Comparison of ENCODE assay signal across 2 cellular contexts in the genomic region with DNA sequence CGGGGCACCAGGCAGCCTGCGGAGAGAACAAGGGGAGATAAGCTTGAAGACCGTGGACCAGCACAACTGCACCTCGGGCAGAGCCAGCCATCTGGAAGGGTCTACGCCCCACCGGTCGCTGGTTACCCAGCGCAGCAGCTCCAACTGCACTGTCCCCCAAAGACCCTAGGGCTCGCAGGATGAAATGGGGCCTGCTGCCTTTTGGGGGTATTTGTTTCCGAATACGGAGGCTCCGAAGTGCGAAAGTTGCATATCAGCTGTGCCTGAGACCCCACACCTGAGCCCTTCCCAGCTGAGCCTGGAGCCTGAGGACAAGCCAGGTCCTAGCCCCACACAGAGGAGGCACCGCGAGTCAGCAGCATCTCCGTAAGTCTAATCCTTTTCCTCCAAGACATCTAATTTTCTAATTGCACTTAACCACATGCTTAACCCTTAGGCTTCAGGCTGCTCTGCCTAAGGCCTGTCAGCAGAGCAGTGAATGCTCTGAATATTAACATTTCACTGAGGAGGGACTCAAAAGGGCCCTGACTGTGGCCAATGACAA.
TF ChIP-seq lines count a peak whose summit lies in the region.

No MANE protein-coding gene starts in this region.

TF ChIP-seq in SK-N-SH, 30 proteins besides CTCF, POLR2A, EP300 and RAD21:
- TF ChIP-seq, protein P1, sequence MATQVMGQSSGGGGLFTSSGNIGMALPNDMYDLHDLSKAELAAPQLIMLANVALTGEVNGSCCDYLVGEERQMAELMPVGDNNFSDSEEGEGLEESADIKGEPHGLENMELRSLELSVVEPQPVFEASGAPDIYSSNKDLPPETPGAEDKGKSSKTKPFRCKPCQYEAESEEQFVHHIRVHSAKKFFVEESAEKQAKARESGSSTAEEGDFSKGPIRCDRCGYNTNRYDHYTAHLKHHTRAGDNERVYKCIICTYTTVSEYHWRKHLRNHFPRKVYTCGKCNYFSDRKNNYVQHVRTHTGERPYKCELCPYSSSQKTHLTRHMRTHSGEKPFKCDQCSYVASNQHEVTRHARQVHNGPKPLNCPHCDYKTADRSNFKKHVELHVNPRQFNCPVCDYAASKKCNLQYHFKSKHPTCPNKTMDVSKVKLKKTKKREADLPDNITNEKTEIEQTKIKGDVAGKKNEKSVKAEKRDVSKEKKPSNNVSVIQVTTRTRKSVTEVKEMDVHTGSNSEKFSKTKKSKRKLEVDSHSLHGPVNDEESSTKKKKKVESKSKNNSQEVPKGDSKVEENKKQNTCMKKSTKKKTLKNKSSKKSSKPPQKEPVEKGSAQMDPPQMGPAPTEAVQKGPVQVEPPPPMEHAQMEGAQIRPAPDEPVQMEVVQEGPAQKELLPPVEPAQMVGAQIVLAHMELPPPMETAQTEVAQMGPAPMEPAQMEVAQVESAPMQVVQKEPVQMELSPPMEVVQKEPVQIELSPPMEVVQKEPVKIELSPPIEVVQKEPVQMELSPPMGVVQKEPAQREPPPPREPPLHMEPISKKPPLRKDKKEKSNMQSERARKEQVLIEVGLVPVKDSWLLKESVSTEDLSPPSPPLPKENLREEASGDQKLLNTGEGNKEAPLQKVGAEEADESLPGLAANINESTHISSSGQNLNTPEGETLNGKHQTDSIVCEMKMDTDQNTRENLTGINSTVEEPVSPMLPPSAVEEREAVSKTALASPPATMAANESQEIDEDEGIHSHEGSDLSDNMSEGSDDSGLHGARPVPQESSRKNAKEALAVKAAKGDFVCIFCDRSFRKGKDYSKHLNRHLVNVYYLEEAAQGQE (IDR thresholded peaks at IDR 0.05; ENCODE audit: low read depth, low read length): no peak
- TF ChIP-seq POLR2AphosphoS5 (IDR thresholded peaks at IDR 0.05; ENCODE audit: low read depth, low read length) (no peak), PBX3 (IDR thresholded peaks at IDR 0.05) (no peak), FOXM1 (IDR thresholded peaks at IDR 0.05; ENCODE audit: low read depth) (no peak), JUND (IDR thresholded peaks at IDR 0.05) (no peak)
- TF ChIP-seq, protein P2, sequence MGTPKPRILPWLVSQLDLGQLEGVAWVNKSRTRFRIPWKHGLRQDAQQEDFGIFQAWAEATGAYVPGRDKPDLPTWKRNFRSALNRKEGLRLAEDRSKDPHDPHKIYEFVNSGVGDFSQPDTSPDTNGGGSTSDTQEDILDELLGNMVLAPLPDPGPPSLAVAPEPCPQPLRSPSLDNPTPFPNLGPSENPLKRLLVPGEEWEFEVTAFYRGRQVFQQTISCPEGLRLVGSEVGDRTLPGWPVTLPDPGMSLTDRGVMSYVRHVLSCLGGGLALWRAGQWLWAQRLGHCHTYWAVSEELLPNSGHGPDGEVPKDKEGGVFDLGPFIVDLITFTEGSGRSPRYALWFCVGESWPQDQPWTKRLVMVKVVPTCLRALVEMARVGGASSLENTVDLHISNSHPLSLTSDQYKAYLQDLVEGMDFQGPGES (IDR thresholded peaks at IDR 0.05; ENCODE audit: low read depth, low read length): no peak
- TF ChIP-seq, protein P3, sequence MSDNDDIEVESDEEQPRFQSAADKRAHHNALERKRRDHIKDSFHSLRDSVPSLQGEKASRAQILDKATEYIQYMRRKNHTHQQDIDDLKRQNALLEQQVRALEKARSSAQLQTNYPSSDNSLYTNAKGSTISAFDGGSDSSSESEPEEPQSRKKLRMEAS (IDR thresholded peaks at IDR 0.05; ENCODE audit: low read depth): no peak

TF ChIP-seq in SK-N-SH treated with all-trans-retinoic acid at 6 μM for 48 hours, 23 proteins besides CTCF, POLR2A, EP300 and RAD21 (continued from another document):
- TF ChIP-seq ZNF565 (CRISPR knock-in tag; conservative IDR thresholded peaks at IDR 0.05; ENCODE audit: low read depth): no peak
- no peak for TF ChIP-seq PATZ1 (CRISPR knock-in tag; IDR thresholded peaks at IDR 0.05; ENCODE audit: borderline replicate concordance)
- no peak for TF ChIP-seq ZFP3 (CRISPR knock-in tag; IDR thresholded peaks at IDR 0.05)
- TF ChIP-seq SNAI2 (CRISPR knock-in tag; IDR thresholded peaks at IDR 0.05): no peak
- no peak for TF ChIP-seq OSR1 (CRISPR knock-in tag; IDR thresholded peaks at IDR 0.05)
- TF ChIP-seq CSDC2 (CRISPR knock-in tag; IDR thresholded peaks at IDR 0.05): no peak
- no peak for TF ChIP-seq TOX (CRISPR knock-in tag; IDR thresholded peaks at IDR 0.05; ENCODE audit: borderline replicate concordance)
- TF ChIP-seq TCF4 (CRISPR knock-in tag; IDR thresholded peaks at IDR 0.05; ENCODE audit: borderline replicate concordance): no peak
- TF ChIP-seq ZNF70 (CRISPR knock-in tag; IDR thresholded peaks at IDR 0.05): no peak
- TF ChIP-seq ZNF8 (CRISPR knock-in tag; IDR thresholded peaks at IDR 0.05): no peak
- TF ChIP-seq CSRNP3 (CRISPR knock-in tag; IDR thresholded peaks at IDR 0.05): no peak
- TF ChIP-seq ZC3H10 (CRISPR knock-in tag; IDR thresholded peaks at IDR 0.05): no peak
